ENCODE assay signal across 1 cellular context in the genomic region with DNA sequence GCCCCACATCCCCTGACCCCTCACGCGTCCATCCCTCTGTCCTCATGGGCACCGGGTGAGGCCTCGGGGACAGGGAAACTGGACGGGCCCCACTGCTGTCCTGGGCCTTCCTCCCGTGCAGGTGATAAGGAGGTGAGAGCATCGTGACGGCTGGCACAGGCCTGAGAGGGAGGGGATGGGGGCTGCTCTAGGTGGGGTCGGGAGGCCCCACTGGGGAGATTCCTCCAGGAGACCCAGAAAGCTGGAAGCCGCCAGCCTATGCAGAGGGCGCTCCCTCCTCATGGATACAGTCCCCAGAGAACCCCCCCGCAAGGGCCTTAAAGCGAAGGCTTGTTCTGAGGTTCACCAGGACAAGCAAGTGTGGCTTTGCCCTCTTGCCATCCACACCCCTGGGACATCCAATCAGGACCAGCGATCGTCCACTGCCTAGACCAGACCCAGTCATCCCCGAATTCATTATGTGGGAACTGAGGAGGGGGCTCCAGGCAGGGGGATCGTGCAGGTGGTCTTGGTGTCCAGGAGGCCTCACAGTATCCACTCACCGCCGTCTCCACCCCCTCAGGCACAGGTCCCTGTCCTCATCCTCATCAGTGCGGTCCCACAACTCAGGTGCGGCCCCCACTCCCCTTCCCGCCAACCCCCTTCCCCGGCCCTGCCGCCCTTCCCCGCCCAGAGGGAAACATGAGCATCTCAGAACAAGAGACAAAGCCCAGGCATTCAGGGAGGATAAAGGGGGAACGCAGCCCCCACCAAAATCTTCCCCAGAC.
TF ChIP-seq lines count a peak whose summit lies in the region.

No MANE protein-coding gene starts in this region.

TF ChIP-seq in H1, 55 proteins besides CTCF, POLR2A, EP300 and RAD21:
- TF ChIP-seq SRF (IDR thresholded peaks at IDR 0.05; ENCODE audit: low read depth, low read length): no peak
- TF ChIP-seq YY1 (IDR thresholded peaks at IDR 0.05; ENCODE audit: low read depth, low read length): no peak
- no peak for TF ChIP-seq TAF1 (IDR thresholded peaks at IDR 0.05; ENCODE audit: low read depth, low read length)
- TF ChIP-seq HDAC2 (IDR thresholded peaks at IDR 0.05; ENCODE audit: borderline replicate concordance in 1 of 2, low read depth in 2 of 2, low read length in 2 of 2): no peak
- TF ChIP-seq ATF2 (IDR thresholded peaks at IDR 0.05; ENCODE audit: low read length): no peak
- no peak for TF ChIP-seq CBX5 (IDR thresholded peaks at IDR 0.05; ENCODE audit: low read depth, low read length)
- no peak for TF ChIP-seq SIN3A (conservative IDR thresholded peaks at IDR 0.05 in 1 of 2, IDR thresholded peaks at IDR 0.05 in 1 of 2; ENCODE audit: low read depth in 1 of 2, low read length in 2 of 2)
- no peak for TF ChIP-seq RXRA (IDR thresholded peaks at IDR 0.05; ENCODE audit: insufficient read depth, low read depth, low read length)
- TF ChIP-seq CHD1 (IDR thresholded peaks at IDR 0.05; ENCODE audit: low read depth, low read length): no peak
- no peak for TF ChIP-seq MAFK (IDR thresholded peaks at IDR 0.05; ENCODE audit: low read depth, low read length)
- TF ChIP-seq SP1 (IDR thresholded peaks at IDR 0.05; ENCODE audit: low read depth, low read length): no peak
- TF ChIP-seq NANOG (IDR thresholded peaks at IDR 0.05; ENCODE audit: insufficient read depth, low read depth, low read length, poor library complexity, severe bottlenecking): no peak
- TF ChIP-seq CTBP2 (IDR thresholded peaks at IDR 0.05; ENCODE audit: borderline replicate concordance, insufficient read depth, insufficient read length, low read length): no peak
- no peak for TF ChIP-seq KDM5A (IDR thresholded peaks at IDR 0.05; ENCODE audit: low read length)
TF ChIP-seq in H1: peak in this region for 0.
